1 cellular context compared by ENCODE assay signal in genomic region chr12:6542209-6543009, GRCh38.
TF ChIP-seq lines count a peak whose summit lies in the region.

No MANE protein-coding gene starts in this region.

TF ChIP-seq in HepG2, 621 proteins besides CTCF, POLR2A, EP300 and RAD21 (continued from another document and continues in another):
- TF ChIP-seq, protein P1, sequence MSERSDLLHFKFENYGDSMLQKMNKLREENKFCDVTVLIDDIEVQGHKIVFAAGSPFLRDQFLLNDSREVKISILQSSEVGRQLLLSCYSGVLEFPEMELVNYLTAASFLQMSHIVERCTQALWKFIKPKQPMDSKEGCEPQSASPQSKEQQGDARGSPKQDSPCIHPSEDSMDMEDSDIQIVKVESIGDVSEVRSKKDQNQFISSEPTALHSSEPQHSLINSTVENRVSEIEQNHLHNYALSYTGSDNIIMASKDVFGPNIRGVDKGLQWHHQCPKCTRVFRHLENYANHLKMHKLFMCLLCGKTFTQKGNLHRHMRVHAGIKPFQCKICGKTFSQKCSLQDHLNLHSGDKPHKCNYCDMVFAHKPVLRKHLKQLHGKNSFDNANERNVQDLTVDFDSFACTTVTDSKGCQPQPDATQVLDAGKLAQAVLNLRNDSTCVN (CRISPR knock-in tag; IDR thresholded peaks at IDR 0.05; ENCODE audit: borderline replicate concordance), result 0 out of 2 replicates have a peak, but pooled peaks have one; percentile 38
- TF ChIP-seq POGZ (CRISPR knock-in tag; IDR thresholded peaks at IDR 0.05) (peak; percentile 58; the same call in 1 of the 2 replicates), FOXJ3 (CRISPR knock-in tag; IDR thresholded peaks at IDR 0.05; ENCODE audit: borderline replicate concordance) (peak; percentile 78; the same call in 1 of the 2 replicates), NFIC (IDR thresholded peaks at IDR 0.05; ENCODE audit: low read length) (0 out of 2 replicates have a peak, but pooled peaks have one; percentile 36), TGIF2 (CRISPR knock-in tag; IDR thresholded peaks at IDR 0.05) (peak; percentile 38; the same call in 1 of the 2 replicates), PRDM4 (CRISPR knock-in tag; IDR thresholded peaks at IDR 0.05; ENCODE audit: borderline replicate concordance) (no peak), ZNF446 (CRISPR knock-in tag; IDR thresholded peaks at IDR 0.05) (no peak), FOXK1 (CRISPR knock-in tag; IDR thresholded peaks at IDR 0.05; ENCODE audit: borderline replicate concordance, low read depth) (peak; percentile 87; the same call in 1 of the 2 replicates), PATZ1 (CRISPR knock-in tag; IDR thresholded peaks at IDR 0.05) (peak; percentile 53; the same call in 1 of the 2 replicates), MED1 (CRISPR knock-in tag; IDR thresholded peaks at IDR 0.05) (peak; percentile 92), ZNF275 (CRISPR knock-in tag; IDR thresholded peaks at IDR 0.05; ENCODE audit: borderline replicate concordance) (no peak), ZNF737 (CRISPR knock-in tag; IDR thresholded peaks at IDR 0.05; ENCODE audit: borderline replicate concordance) (no peak), MAF1 (CRISPR knock-in tag; IDR thresholded peaks at IDR 0.05; ENCODE audit: borderline replicate concordance) (no peak), ZSCAN30 (CRISPR knock-in tag; IDR thresholded peaks at IDR 0.05) (no peak), KDM5A (IDR thresholded peaks at IDR 0.05; ENCODE audit: borderline replicate concordance, low read length) (no peak), DBP (CRISPR knock-in tag; IDR thresholded peaks at IDR 0.05; ENCODE audit: not compliant biosample characterization) (no peak), ZNF234 (CRISPR knock-in tag; conservative IDR thresholded peaks at IDR 0.05) (no peak), RFXANK (CRISPR knock-in tag; IDR thresholded peaks at IDR 0.05) (no peak), NR2C2 (CRISPR knock-in tag; IDR thresholded peaks at IDR 0.05; ENCODE audit: borderline replicate concordance) (peak; percentile 52; the same call in 1 of the 2 replicates), ZNF253 (CRISPR knock-in tag; IDR thresholded peaks at IDR 0.05; ENCODE audit: borderline replicate concordance) (no peak), ZNF503 (CRISPR knock-in tag; IDR thresholded peaks at IDR 0.05) (peak; percentile 62; the same call in 1 of the 2 replicates), ZZZ3 (CRISPR knock-in tag; IDR thresholded peaks at IDR 0.05; ENCODE audit: borderline replicate concordance) (no peak), ZNF383 (CRISPR knock-in tag; IDR thresholded peaks at IDR 0.05; ENCODE audit: borderline replicate concordance) (no peak), ZNF616 (CRISPR knock-in tag; IDR thresholded peaks at IDR 0.05; ENCODE audit: low read depth) (no peak), HOXA9 (CRISPR knock-in tag; IDR thresholded peaks at IDR 0.05; ENCODE audit: borderline replicate concordance) (no peak), TBX2 (CRISPR knock-in tag; IDR thresholded peaks at IDR 0.05; ENCODE audit: borderline replicate concordance) (peak; percentile 63; the same call in 1 of the 2 replicates), RARA (CRISPR knock-in tag; IDR thresholded peaks at IDR 0.05) (peak; percentile 51), ZNF232 (CRISPR knock-in tag; IDR thresholded peaks at IDR 0.05; ENCODE audit: borderline replicate concordance) (0 out of 2 replicates have a peak, but pooled peaks have one; percentile 80), ZBTB7A (CRISPR knock-in tag; IDR thresholded peaks at IDR 0.05) (peak; percentile 51; the same call in 1 of the 2 replicates), FOXP1 (IDR thresholded peaks at IDR 0.05) (no peak), FOXP1 (CRISPR knock-in tag; IDR thresholded peaks at IDR 0.05) (peak; percentile 48; the same call in 1 of the 2 replicates), PPARG (CRISPR knock-in tag; conservative IDR thresholded peaks at IDR 0.05) (peak; percentile 84), THYN1 (CRISPR knock-in tag; IDR thresholded peaks at IDR 0.05; ENCODE audit: borderline replicate concordance, low read depth) (no peak), MZF1 (CRISPR knock-in tag; IDR thresholded peaks at IDR 0.05; ENCODE audit: borderline replicate concordance) (no peak), CAMTA2 (CRISPR knock-in tag; IDR thresholded peaks at IDR 0.05; ENCODE audit: borderline replicate concordance) (no peak), JDP2 (CRISPR knock-in tag; IDR thresholded peaks at IDR 0.05; ENCODE audit: borderline replicate concordance) (no peak), U2AF1 (optimal IDR thresholded peaks at IDR 0.05; ENCODE audit: low read depth, low read length) (peak; percentile 96), HES4 (CRISPR knock-in tag; IDR thresholded peaks at IDR 0.05; ENCODE audit: borderline replicate concordance) (no peak), ZNF274 (CRISPR knock-in tag; IDR thresholded peaks at IDR 0.05) (peak; percentile 70), YEATS2 (CRISPR knock-in tag; IDR thresholded peaks at IDR 0.05; ENCODE audit: borderline replicate concordance) (peak; percentile 75; the same call in 1 of the 2 replicates), ZSCAN29 (CRISPR knock-in tag; conservative IDR thresholded peaks at IDR 0.05) (0 out of 2 replicates have a peak, but pooled peaks have one; percentile 34), ZNF652 (CRISPR knock-in tag; IDR thresholded peaks at IDR 0.05; ENCODE audit: borderline replicate concordance, low read depth) (no peak; the same call in 1 of the 2 replicates)
- TF ChIP-seq, protein P2, sequence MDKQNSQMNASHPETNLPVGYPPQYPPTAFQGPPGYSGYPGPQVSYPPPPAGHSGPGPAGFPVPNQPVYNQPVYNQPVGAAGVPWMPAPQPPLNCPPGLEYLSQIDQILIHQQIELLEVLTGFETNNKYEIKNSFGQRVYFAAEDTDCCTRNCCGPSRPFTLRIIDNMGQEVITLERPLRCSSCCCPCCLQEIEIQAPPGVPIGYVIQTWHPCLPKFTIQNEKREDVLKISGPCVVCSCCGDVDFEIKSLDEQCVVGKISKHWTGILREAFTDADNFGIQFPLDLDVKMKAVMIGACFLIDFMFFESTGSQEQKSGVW (CRISPR knock-in tag; IDR thresholded peaks at IDR 0.05; ENCODE audit: borderline replicate concordance), result no peak
- TF ChIP-seq, protein P3, sequence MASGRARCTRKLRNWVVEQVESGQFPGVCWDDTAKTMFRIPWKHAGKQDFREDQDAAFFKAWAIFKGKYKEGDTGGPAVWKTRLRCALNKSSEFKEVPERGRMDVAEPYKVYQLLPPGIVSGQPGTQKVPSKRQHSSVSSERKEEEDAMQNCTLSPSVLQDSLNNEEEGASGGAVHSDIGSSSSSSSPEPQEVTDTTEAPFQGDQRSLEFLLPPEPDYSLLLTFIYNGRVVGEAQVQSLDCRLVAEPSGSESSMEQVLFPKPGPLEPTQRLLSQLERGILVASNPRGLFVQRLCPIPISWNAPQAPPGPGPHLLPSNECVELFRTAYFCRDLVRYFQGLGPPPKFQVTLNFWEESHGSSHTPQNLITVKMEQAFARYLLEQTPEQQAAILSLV (CRISPR knock-in tag; IDR thresholded peaks at IDR 0.05; ENCODE audit: borderline replicate concordance), result no peak; the same call in 1 of the 2 replicates
- TF ChIP-seq, protein P4, sequence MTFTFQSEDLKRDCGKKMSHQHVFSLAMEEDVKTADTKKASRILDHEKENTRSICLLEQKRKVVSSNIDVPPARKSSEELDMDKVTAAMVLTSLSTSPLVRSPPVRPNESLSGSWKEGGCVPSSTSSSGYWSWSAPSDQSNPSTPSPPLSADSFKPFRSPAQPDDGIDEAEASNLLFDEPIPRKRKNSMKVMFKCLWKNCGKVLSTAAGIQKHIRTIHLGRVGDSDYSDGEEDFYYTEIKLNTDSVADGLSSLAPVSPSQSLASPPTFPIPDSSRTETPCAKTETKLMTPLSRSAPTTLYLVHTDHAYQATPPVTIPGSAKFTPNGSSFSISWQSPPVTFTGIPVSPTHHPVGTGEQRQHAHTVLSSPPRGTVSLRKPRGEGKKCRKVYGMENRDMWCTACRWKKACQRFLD (CRISPR knock-in tag; IDR thresholded peaks at IDR 0.05; ENCODE audit: borderline replicate concordance), result no peak
- TF ChIP-seq, protein P5, sequence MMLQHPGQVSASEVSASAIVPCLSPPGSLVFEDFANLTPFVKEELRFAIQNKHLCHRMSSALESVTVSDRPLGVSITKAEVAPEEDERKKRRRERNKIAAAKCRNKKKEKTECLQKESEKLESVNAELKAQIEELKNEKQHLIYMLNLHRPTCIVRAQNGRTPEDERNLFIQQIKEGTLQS (CRISPR knock-in tag; IDR thresholded peaks at IDR 0.05), result no peak
- TF ChIP-seq, protein P6, sequence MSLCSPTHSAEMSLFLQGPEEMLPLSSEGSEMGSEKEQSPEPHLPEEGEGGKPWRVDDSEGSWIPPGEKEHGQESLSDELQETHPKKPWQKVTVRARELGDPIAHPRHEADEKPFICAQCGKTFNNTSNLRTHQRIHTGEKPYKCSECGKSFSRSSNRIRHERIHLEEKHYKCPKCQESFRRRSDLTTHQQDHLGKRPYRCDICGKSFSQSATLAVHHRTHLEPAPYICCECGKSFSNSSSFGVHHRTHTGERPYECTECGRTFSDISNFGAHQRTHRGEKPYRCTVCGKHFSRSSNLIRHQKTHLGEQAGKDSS (CRISPR knock-in tag; IDR thresholded peaks at IDR 0.05; ENCODE audit: borderline replicate concordance, low read depth), result 0 out of 2 replicates have a peak, but pooled peaks have one; percentile 25
- TF ChIP-seq, protein P7, sequence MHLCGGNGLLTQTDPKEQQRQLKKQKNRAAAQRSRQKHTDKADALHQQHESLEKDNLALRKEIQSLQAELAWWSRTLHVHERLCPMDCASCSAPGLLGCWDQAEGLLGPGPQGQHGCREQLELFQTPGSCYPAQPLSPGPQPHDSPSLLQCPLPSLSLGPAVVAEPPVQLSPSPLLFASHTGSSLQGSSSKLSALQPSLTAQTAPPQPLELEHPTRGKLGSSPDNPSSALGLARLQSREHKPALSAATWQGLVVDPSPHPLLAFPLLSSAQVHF (CRISPR knock-in tag; IDR thresholded peaks at IDR 0.05), result no peak
- TF ChIP-seq, protein P8, sequence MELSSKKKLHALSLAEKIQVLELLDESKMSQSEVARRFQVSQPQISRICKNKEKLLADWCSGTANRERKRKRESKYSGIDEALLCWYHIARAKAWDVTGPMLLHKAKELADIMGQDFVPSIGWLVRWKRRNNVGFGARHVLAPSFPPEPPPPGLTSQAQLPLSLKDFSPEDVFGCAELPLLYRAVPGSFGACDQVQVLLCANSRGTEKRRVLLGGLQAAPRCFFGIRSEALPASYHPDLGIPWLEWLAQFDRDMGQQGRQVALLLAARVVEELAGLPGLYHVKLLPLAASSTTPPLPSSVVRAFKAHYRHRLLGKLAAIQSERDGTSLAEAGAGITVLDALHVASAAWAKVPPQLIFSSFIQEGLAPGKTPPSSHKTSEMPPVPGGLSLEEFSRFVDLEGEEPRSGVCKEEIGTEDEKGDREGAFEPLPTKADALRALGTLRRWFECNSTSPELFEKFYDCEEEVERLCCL (CRISPR knock-in tag; IDR thresholded peaks at IDR 0.05; ENCODE audit: borderline replicate concordance), result no peak
